ENCODE assay signal across 8 cellular contexts in genomic region chr2:206838690-206839089, GRCh38.
"Had no signal": no experiment of that assay in that cellular context is flagged by ENCODE, and none has a peak within 500 bp of the region (broad histone marks: within the 10 kb centered on the region; RNA-seq: fewer than 3 reads in every experiment).

No MANE protein-coding gene starts in this region.

- H3K4me3 ChIP-seq: GM12878 had no signal

- ATAC-seq: GM12878 had no signal

- DNase-seq: GDM1, GF-D8 had no signal

- FAIRE-seq: G401.6, GM12878, GM12891, GM12892, GM18507, GM19239 had no signal
